ENCODE assay signal across 10 cellular contexts in genomic region chr9:130766904-130767262, GRCh38.
DNase-seq lines count a peak whose midpoint lies in the region; ATAC-seq and TF ChIP-seq lines count a peak whose summit lies in the region.
"Had no signal": no experiment of that assay in that cellular context is flagged by ENCODE, and none has a peak within 500 bp of the region (broad histone marks: within the 10 kb centered on the region; RNA-seq: fewer than 3 reads in every experiment).

No MANE protein-coding gene starts in this region.

- H2AFZ ChIP-seq in MM.1S (ENCODE audit: low read length), result no peak overlapping the region
- H2AFZ ChIP-seq: parathyroid adenoma had no signal

- H3K36me3 Mint-ChIP-seq in activated T-helper 2 cell treated with anti-CD3 and anti-CD28 coated beads, Interferon-gamma antibody, Interleukin-2, Interleukin-4, amounts not matched to agents 10 μg/mL and 5 μg/mL and 100 μg/mL, durations not matched to agents 14 hours and 24 hours and 36 hours (ENCODE audit: low read depth), result no peaks in the 10 kb centered on the region
- peaks cover 2% of the 10 kb centered on the region for H3K36me3 Mint-ChIP-seq in memory B cell
- H3K36me3 Mint-ChIP-seq in stimulated activated memory B cell treated with anti-CD40 and anti-IgM and Interleukin-4, amounts not matched to agents 10 μg/mL and 1 μg/mL and 100 μg/mL, for 72 hours, result no peaks in the 10 kb centered on the region

- H3K27me3 ChIP-seq in MM.1S (replicated peaks; ENCODE audit: insufficient read depth, low read length), result no peaks in the 10 kb centered on the region

- no peak overlapping the region for H3K9ac ChIP-seq in MM.1S (ENCODE audit: low read length)
- H3K9ac ChIP-seq: parathyroid adenoma had no signal

- H3K36me3 ChIP-seq in MM.1S (replicated peaks; ENCODE audit: insufficient read depth, low read length), result no peaks in the 10 kb centered on the region

- peak overlapping the region; percentile 25 for H3K27ac Mint-ChIP-seq in activated T-helper 2 cell treated with anti-CD3 and anti-CD28 coated beads, Interferon-gamma antibody, Interleukin-2, Interleukin-4, amounts not matched to agents 10 μg/mL and 5 μg/mL and 100 μg/mL, durations not matched to agents 14 hours and 24 hours and 36 hours
- H3K27ac Mint-ChIP-seq in memory B cell, result peak overlapping the region; percentile 28
- H3K27ac Mint-ChIP-seq in stimulated activated memory B cell treated with anti-CD40 and anti-IgM and Interleukin-4, amounts not matched to agents 10 μg/mL and 1 μg/mL and 100 μg/mL, for 72 hours, result peak overlapping the region; percentile 87

- intact Hi-C loops in activated T-helper 2 cell treated with anti-CD3 and anti-CD28 coated beads, Interferon-gamma antibody, Interleukin-2, Interleukin-4, amounts not matched to agents 10 μg/mL and 5 μg/mL and 100 μg/mL, durations not matched to agents 14 hours and 24 hours and 36 hours (cut with micrococcal nuclease), result no loop called here

- H3K4me2 ChIP-seq in MM.1S (ENCODE audit: low read depth, low read length), result no peak overlapping the region

- no peaks in the 10 kb centered on the region for H3K9me3 Mint-ChIP-seq in activated T-helper 2 cell treated with anti-CD3 and anti-CD28 coated beads, Interferon-gamma antibody, Interleukin-2, Interleukin-4, amounts not matched to agents 10 μg/mL and 5 μg/mL and 100 μg/mL, durations not matched to agents 14 hours and 24 hours and 36 hours
- no peaks in the 10 kb centered on the region for H3K9me3 Mint-ChIP-seq in memory B cell
- H3K9me3 Mint-ChIP-seq in stimulated activated memory B cell treated with anti-CD40 and anti-IgM and Interleukin-4, amounts not matched to agents 10 μg/mL and 1 μg/mL and 100 μg/mL, for 72 hours, result no peaks in the 10 kb centered on the region

- no peaks in the 10 kb centered on the region for H3K9me3 ChIP-seq in MM.1S (replicated peaks; ENCODE audit: insufficient read depth, low read length)

- no peaks in the 10 kb centered on the region for H3F3A ChIP-seq in MM.1S (ENCODE audit: insufficient read depth, low read length)

- H3K4me3 ChIP-seq in MM.1S (ENCODE audit: low read length), result no peak overlapping the region

- no peaks in the 10 kb centered on the region for H3K9me2 ChIP-seq in MM.1S (replicated peaks; ENCODE audit: insufficient read depth, low read length)

- H3K27me3 Mint-ChIP-seq in activated T-helper 2 cell treated with anti-CD3 and anti-CD28 coated beads, Interferon-gamma antibody, Interleukin-2, Interleukin-4, amounts not matched to agents 10 μg/mL and 5 μg/mL and 100 μg/mL, durations not matched to agents 14 hours and 24 hours and 36 hours (ENCODE audit: low read depth), result no peaks in the 10 kb centered on the region
- no peaks in the 10 kb centered on the region for H3K27me3 Mint-ChIP-seq in memory B cell
- H3K27me3 Mint-ChIP-seq in stimulated activated memory B cell treated with anti-CD40 and anti-IgM and Interleukin-4, amounts not matched to agents 10 μg/mL and 1 μg/mL and 100 μg/mL, for 72 hours, result no peaks in the 10 kb centered on the region

- DNase-seq in SKM-1 treated with dmso at 0.1 percent for 144 hours (lab: John Stamatoyannopoulos, UW; ENCODE audit: unreplicated experiment), result peak; percentile 17
- no peak for DNase-seq in SKM-1 (lab: John Stamatoyannopoulos, UW; ENCODE audit: unreplicated experiment)
- DNase-seq in activated T-helper 2 cell treated with anti-CD3 and anti-CD28 coated beads, Interferon-gamma antibody, Interleukin-2, Interleukin-4, amounts not matched to agents 10 μg/mL and 5 μg/mL and 100 μg/mL, durations not matched to agents 14 hours and 24 hours and 36 hours (ENCODE audit: low spot score), result no peak
- no peak for DNase-seq in memory B cell (ENCODE audit: low spot score in 2 of 2)
- DNase-seq in MM.1S, result no peak
- DNase-seq: activated gamma-delta T cell treated with Interleukin-2 at 50 U/mL for 16 hours had no signal

- no peak overlapping the region for H3K27ac ChIP-seq in MM.1S (ENCODE audit: low read length)
- H3K27ac ChIP-seq: parathyroid adenoma had no signal

- no peaks in the 10 kb centered on the region for H4K20me1 ChIP-seq in MM.1S (ENCODE audit: insufficient read depth, low read length)

- peaks cover 7% of the 10 kb centered on the region; the same call in 1 of the 2 replicates for H3K79me2 ChIP-seq in MM.1S (ENCODE audit: low read length)

- H3K4me1 ChIP-seq in MM.1S (ENCODE audit: low read length), result no peaks in the 10 kb centered on the region
- H3K4me1 ChIP-seq: parathyroid adenoma had no signal

- no peak overlapping the region for H3K4me3 Mint-ChIP-seq in activated T-helper 2 cell treated with anti-CD3 and anti-CD28 coated beads, Interferon-gamma antibody, Interleukin-2, Interleukin-4, amounts not matched to agents 10 μg/mL and 5 μg/mL and 100 μg/mL, durations not matched to agents 14 hours and 24 hours and 36 hours (ENCODE audit: low read depth)
- peak overlapping the region; percentile 4 for H3K4me3 Mint-ChIP-seq in memory B cell
- H3K4me3 Mint-ChIP-seq in stimulated activated memory B cell treated with anti-CD40 and anti-IgM and Interleukin-4, amounts not matched to agents 10 μg/mL and 1 μg/mL and 100 μg/mL, for 72 hours, result peak overlapping the region; percentile 53

- ATAC-seq in memory B cell (ENCODE audit: low read depth), result no peak
- ATAC-seq in stimulated activated memory B cell treated with anti-CD40 and anti-IgM and Interleukin-4, amounts not matched to agents 10 μg/mL and 1 μg/mL and 100 μg/mL, for 72 hours, result no peak
- no peak for ATAC-seq in GM21529 (IDR thresholded peaks at IDR 0.05; ENCODE audit: unreplicated experiment)
- no peak for ATAC-seq in GM19328 (IDR thresholded peaks at IDR 0.05; ENCODE audit: unreplicated experiment)

- peaks cover 31% of the 10 kb centered on the region for H3K4me1 Mint-ChIP-seq in activated T-helper 2 cell treated with anti-CD3 and anti-CD28 coated beads, Interferon-gamma antibody, Interleukin-2, Interleukin-4, amounts not matched to agents 10 μg/mL and 5 μg/mL and 100 μg/mL, durations not matched to agents 14 hours and 24 hours and 36 hours (ENCODE audit: low read depth)
- peaks cover 40% of the 10 kb centered on the region for H3K4me1 Mint-ChIP-seq in memory B cell
- H3K4me1 Mint-ChIP-seq in stimulated activated memory B cell treated with anti-CD40 and anti-IgM and Interleukin-4, amounts not matched to agents 10 μg/mL and 1 μg/mL and 100 μg/mL, for 72 hours, result peaks cover 58% of the 10 kb centered on the region

- no peak for TF ChIP-seq CTCF in MM.1S (IDR thresholded peaks at IDR 0.05; ENCODE audit: low read length)

Comparison
In these comparisons a context has a peak if more than half of its experiments do, and no peak if none do; other contexts are left out.
1. H3K27ac Mint-ChIP-seq: peak in every context shown above with its lines; median percentile 87 in stimulated activated memory B cell treated with anti-CD40 and anti-IgM and Interleukin-4, amounts not matched to agents 10 μg/mL and 1 μg/mL and 100 μg/mL, for 72 hours; 28 in memory B cell; 25 in activated T-helper 2 cell treated with anti-CD3 and anti-CD28 coated beads, Interferon-gamma antibody, Interleukin-2, Interleukin-4, amounts not matched to agents 10 μg/mL and 5 μg/mL and 100 μg/mL, durations not matched to agents 14 hours and 24 hours and 36 hours.